22 cellular contexts compared by ENCODE assay signal in genomic region chr2:7452110-7452851, GRCh38.
DNase-seq lines count a peak whose midpoint lies in the region; ATAC-seq and TF ChIP-seq lines count a peak whose summit lies in the region.
"Had no signal": no experiment of that assay in that cellular context is flagged by ENCODE, and none has a peak within 500 bp of the region (broad histone marks: within the 10 kb centered on the region; RNA-seq: fewer than 3 reads in every experiment).

No MANE protein-coding gene starts in this region.

- H3K27me3 ChIP-seq in CD4-positive, alpha-beta memory T cell (ENCODE audit: insufficient read depth, low read length), result no peaks in the 10 kb centered on the region
- no peaks in the 10 kb centered on the region for H3K27me3 ChIP-seq in GM23338 (ENCODE audit: insufficient read depth)
- H3K27me3 ChIP-seq: esophagus squamous epithelium, transverse colon had no signal

- no peak overlapping the region for H3K4me2 ChIP-seq in GM23338

- no peaks in the 10 kb centered on the region for H3K36me3 ChIP-seq in CD4-positive, alpha-beta memory T cell (ENCODE audit: insufficient read depth, low read length)
- no peaks in the 10 kb centered on the region for H3K36me3 ChIP-seq in GM23338 (ENCODE audit: insufficient read depth)
- H3K36me3 ChIP-seq: esophagus squamous epithelium, transverse colon had no signal

- peak overlapping the region; percentile 40; the same call in 1 of the 2 replicates for H2AFZ ChIP-seq in GM23338

- ATAC-seq in GM23338, result no peak
- ATAC-seq in naive thymus-derived CD8-positive, alpha-beta T cell, result peak in 1 of 2 donors; percentile 41
- ATAC-seq: left colon; PC-3; right cardiac atrium; stimulated activated memory B cell treated with anti-CD40 and anti-IgM and Interleukin-4, amounts not matched to agents 10 μg/mL and 1 μg/mL and 100 μg/mL, for 72 hours had no signal

- peaks cover 42 to 66% (median 57%) of the 10 kb centered on the region in 4 donors for H3K4me1 Mint-ChIP-seq in CD4-positive, alpha-beta memory T cell
- H3K4me1 Mint-ChIP-seq in GM23338, result peaks cover 43% of the 10 kb centered on the region
- H3K4me1 Mint-ChIP-seq in activated naive CD8-positive, alpha-beta T cell (ENCODE audit: low read depth), result peaks cover 76% of the 10 kb centered on the region
- peaks cover 47 to 80% (median 74%) of the 10 kb centered on the region in 4 donors for H3K4me1 Mint-ChIP-seq in naive thymus-derived CD8-positive, alpha-beta T cell
- H3K4me1 Mint-ChIP-seq: stimulated activated memory B cell treated with anti-CD40 and anti-IgM and Interleukin-4, amounts not matched to agents 10 μg/mL and 1 μg/mL and 100 μg/mL, for 72 hours had no signal

- POLR2A ChIA-PET in CD4-positive, alpha-beta memory T cell (lab: Charles Lee; ENCODE audit: partially characterized antibody), result interaction anchor here (1.1 to 3.1 kb wide), 4 partner anchors 18 to 1230 kb away, joined by 3 to 14 read pairs (median 8); partner anchors contain the start of gene ID2
- POLR2A ChIA-PET in naive thymus-derived CD8-positive, alpha-beta T cell (lab: Charles Lee), result interaction anchor here (0.6 to 3.7 kb wide), 19 partner anchors 9 to 1230 kb away, joined by 3 to 24 read pairs (median 6); partner anchors contain the start of gene ID2

- H3K27ac Mint-ChIP-seq in CD4-positive, alpha-beta memory T cell, result peak overlapping the region; percentile 80 to 93 (median 86)
- H3K27ac Mint-ChIP-seq in GM23338, result no peak overlapping the region; the same call in 1 of the 2 replicates
- peak overlapping the region; percentile 97 for H3K27ac Mint-ChIP-seq in activated naive CD8-positive, alpha-beta T cell
- H3K27ac Mint-ChIP-seq in naive thymus-derived CD8-positive, alpha-beta T cell, result peak overlapping the region; percentile 96 to 99 (median 98)
- H3K27ac Mint-ChIP-seq: mesothelial cell of epicardium; stimulated activated memory B cell treated with anti-CD40 and anti-IgM and Interleukin-4, amounts not matched to agents 10 μg/mL and 1 μg/mL and 100 μg/mL, for 72 hours had no signal

- no peaks in the 10 kb centered on the region for H3K36me3 Mint-ChIP-seq in CD4-positive, alpha-beta memory T cell
- no peaks in the 10 kb centered on the region for H3K36me3 Mint-ChIP-seq in GM23338 (ENCODE audit: low read depth)
- peaks cover 5% of the 10 kb centered on the region for H3K36me3 Mint-ChIP-seq in activated naive CD8-positive, alpha-beta T cell
- peaks cover 0 to 5% (median 0%) of the 10 kb centered on the region in 3 donors for H3K36me3 Mint-ChIP-seq in naive thymus-derived CD8-positive, alpha-beta T cell
- H3K36me3 Mint-ChIP-seq: mesothelial cell of epicardium; stimulated activated memory B cell treated with anti-CD40 and anti-IgM and Interleukin-4, amounts not matched to agents 10 μg/mL and 1 μg/mL and 100 μg/mL, for 72 hours had no signal

- peak overlapping the region in 7 of 8 donors; percentile 11 to 76 (median 49) for H3K4me3 Mint-ChIP-seq in CD4-positive, alpha-beta memory T cell
- H3K4me3 Mint-ChIP-seq in GM23338, result no peak overlapping the region
- H3K4me3 Mint-ChIP-seq in activated naive CD8-positive, alpha-beta T cell, result peak overlapping the region; percentile 66
- peak overlapping the region; percentile 1 to 83 (median 76) for H3K4me3 Mint-ChIP-seq in naive thymus-derived CD8-positive, alpha-beta T cell
- H3K4me3 Mint-ChIP-seq: mesothelial cell of epicardium; stimulated activated memory B cell treated with anti-CD40 and anti-IgM and Interleukin-4, amounts not matched to agents 10 μg/mL and 1 μg/mL and 100 μg/mL, for 72 hours had no signal

- TF ChIP-seq CTCF in GM23338 (conservative IDR thresholded peaks at IDR 0.05; ENCODE audit: low read depth in 2 of 2), result no peak

- H3K4me1 ChIP-seq in CD4-positive, alpha-beta memory T cell (ENCODE audit: insufficient read depth, low read length), result peaks cover 60% of the 10 kb centered on the region
- H3K4me1 ChIP-seq in GM23338 (ENCODE audit: insufficient read depth), result peaks cover 13% of the 10 kb centered on the region
- H3K4me1 ChIP-seq: esophagus squamous epithelium, transverse colon had no signal

- H3K9me2 ChIP-seq in GM23338 (ENCODE audit: insufficient read depth), result peaks cover 3% of the 10 kb centered on the region; the same call in 1 of the 2 replicates

- no peak for DNase-seq in CD4-positive, alpha-beta memory T cell
- DNase-seq in GM23338 (ENCODE audit: low spot score) (no peak), middle frontal gyrus (ENCODE audit: extremely low spot score, low spot score) (no peak), NCI-H2029 (lab: John Stamatoyannopoulos, UW) (no peak), NCI-H1092 treated with DMSO at 0.1 percent for 48 hours (lab: John Stamatoyannopoulos, UW) (no peak)
- DNase-seq in naive thymus-derived CD8-positive, alpha-beta T cell, result peak in 3 of 10 donors; percentile 12 to 39 (median 38)
- DNase-seq: amygdala, caudate nucleus, COR-L47, esophagus squamous epithelium, left colon, NCI-H146, NCI-H82, occipital lobe, PC-3, right cardiac atrium, SIG-M5, transverse colon had no signal

- no peaks in the 10 kb centered on the region for H3F3A ChIP-seq in GM23338 (replicated peaks; ENCODE audit: low read depth)

- CTCF ChIA-PET in CD4-positive, alpha-beta memory T cell (lab: Charles Lee; ENCODE audit: partially characterized antibody), result interaction anchor here (0.6 to 0.7 kb wide), 2 partner anchors 9 to 25 kb away, joined by 3 read pairs; no protein-coding TSS in a partner anchor

- H3K27me3 Mint-ChIP-seq in CD4-positive, alpha-beta memory T cell, result no peaks in the 10 kb centered on the region
- H3K27me3 Mint-ChIP-seq in GM23338 (ENCODE audit: insufficient read depth, low read depth, poor library complexity), result peaks cover 8% of the 10 kb centered on the region
- H3K27me3 Mint-ChIP-seq in activated naive CD8-positive, alpha-beta T cell, result no peaks in the 10 kb centered on the region
- H3K27me3 Mint-ChIP-seq in naive thymus-derived CD8-positive, alpha-beta T cell, result no peaks in the 10 kb centered on the region

- no peaks in the 10 kb centered on the region for H4K20me1 ChIP-seq in GM23338 (replicated peaks; ENCODE audit: insufficient read depth)

- no peaks in the 10 kb centered on the region for H3K9me3 Mint-ChIP-seq in CD4-positive, alpha-beta memory T cell
- no peaks in the 10 kb centered on the region; the same call in 1 of the 3 replicates for H3K9me3 Mint-ChIP-seq in GM23338
- H3K9me3 Mint-ChIP-seq in activated naive CD8-positive, alpha-beta T cell (ENCODE audit: low read depth), result no peaks in the 10 kb centered on the region
- no peaks in the 10 kb centered on the region for H3K9me3 Mint-ChIP-seq in naive thymus-derived CD8-positive, alpha-beta T cell
- H3K9me3 Mint-ChIP-seq: mesothelial cell of epicardium; stimulated activated memory B cell treated with anti-CD40 and anti-IgM and Interleukin-4, amounts not matched to agents 10 μg/mL and 1 μg/mL and 100 μg/mL, for 72 hours had no signal

- H3K9me3 ChIP-seq in CD4-positive, alpha-beta memory T cell (ENCODE audit: control insufficient read depth in 1 of 2, low read length in 2 of 2), result no peaks in the 10 kb centered on the region
- H3K9me3 ChIP-seq: esophagus squamous epithelium, transverse colon had no signal

- intact Hi-C loops in CD4-positive, alpha-beta memory T cell (cut with micrococcal nuclease), result loop anchor here (2.0 kb wide), 1 partner anchor 13 kb away; no protein-coding TSS in a partner anchor

- no peak overlapping the region for H3K4me3 ChIP-seq in CD4-positive, alpha-beta memory T cell (ENCODE audit: low read length in 2 of 2)
- H3K4me3 ChIP-seq in GM23338, result no peak overlapping the region
- H3K4me3 ChIP-seq: esophagus squamous epithelium, transverse colon had no signal

- H3K27ac ChIP-seq in CD4-positive, alpha-beta memory T cell (ENCODE audit: low read depth, low read length), result peak overlapping the region; percentile 11
- H3K27ac ChIP-seq in GM23338 (ENCODE audit: low read depth), result no peak overlapping the region
- H3K27ac ChIP-seq: esophagus squamous epithelium, HL-60, transverse colon had no signal

- H3K79me2 ChIP-seq in GM23338 (replicated peaks; ENCODE audit: insufficient read depth), result no peaks in the 10 kb centered on the region

TF ChIP-seq in GM23338, 12 proteins besides CTCF, POLR2A, EP300 and RAD21:
- TF ChIP-seq POLR2AphosphoS5 (IDR thresholded peaks at IDR 0.05; ENCODE audit: low read depth) (no peak), REST (IDR thresholded peaks at IDR 0.05; ENCODE audit: unreplicated experiment) (no peak)
